ENCODE assay signal across 17 cellular contexts in genomic region chr15:90644946-90645725, GRCh38.
DNase-seq lines count a peak whose midpoint lies in the region; ATAC-seq and TF ChIP-seq lines count a peak whose summit lies in the region.
"Had no signal": no experiment of that assay in that cellular context is flagged by ENCODE, and none has a peak within 500 bp of the region (broad histone marks: within the 10 kb centered on the region; RNA-seq: fewer than 3 reads in every experiment).

No MANE protein-coding gene starts in this region.

- no peak overlapping the region for H3K4me3 Mint-ChIP-seq in activated CD4-positive, alpha-beta memory T cell treated with anti-CD3 and anti-CD28 coated beads, Interleukin-2, amount 10 ng/mL, durations not matched to agents 7 days and 5 days
- no peak overlapping the region for H3K4me3 Mint-ChIP-seq in activated CD4-positive, alpha-beta memory T cell treated with anti-CD3 and anti-CD28 coated beads for 36 hours
- no peak overlapping the region for H3K4me3 Mint-ChIP-seq in dendritic cell treated with granulocyte-macrophage colony-stimulating factor and Interleukin-4, amounts not matched to agents 40 ng/mL and 50 ng/mL, for 4 days
- H3K4me3 Mint-ChIP-seq in osteocyte (ENCODE audit: unreplicated experiment) = no peak overlapping the region
- H3K4me3 Mint-ChIP-seq: H9 had no signal

- H3K4me1 ChIP-seq in Panc1 (ENCODE audit: control insufficient read depth, insufficient read depth, low read length) (peaks cover 8% of the 10 kb centered on the region), body of pancreas (peaks cover 5% of the 10 kb centered on the region)

- 79 to 90% methylated on average over 9 of the region's 9 CpGs for WGBS in body of pancreas, 2 donors

- intact Hi-C loops in activated CD4-positive, alpha-beta memory T cell treated with anti-CD3 and anti-CD28 coated beads for 36 hours (cut with micrococcal nuclease) = no loop called here
- intact Hi-C loops in Panc1 (cut with micrococcal nuclease; ENCODE audit: unreplicated experiment) (no loop called here), body of pancreas (cut with DNase I) (loop anchor here (5.0 kb wide), 1 partner anchor 242 kb away; no protein-coding TSS in a partner anchor)
- intact Hi-C loops in dendritic cell treated with granulocyte-macrophage colony-stimulating factor and Interleukin-4, amounts not matched to agents 40 ng/mL and 50 ng/mL, for 4 days (cut with micrococcal nuclease) = no loop called here

- DNase-seq in activated CD4-positive, alpha-beta memory T cell treated with anti-CD3 and anti-CD28 coated beads, Interleukin-2, amount 10 ng/mL, durations not matched to agents 7 days and 5 days = no peak
- no peak for DNase-seq in activated CD4-positive, alpha-beta memory T cell treated with anti-CD3 and anti-CD28 coated beads for 36 hours
- DNase-seq in Panc1 (ENCODE audit: low read depth, low spot score) (no peak), osteocyte (ENCODE audit: extremely low spot score, unreplicated experiment) (no peak), body of pancreas (no peak)
- DNase-seq in activated CD4-positive, CD25-positive, alpha-beta regulatory T cell (lab: John Stamatoyannopoulos, UW) = no peak
- DNase-seq: activated T-cell treated with anti-CD3 and anti-CD28 coated beads, Interleukin-2, amount 50 U/mL, for 1 hour; H9; mammary epithelial cell; MM.1S; NCI-H2029 treated with DMSO at 0.1 percent for 48 hours; Peyer's patch; stimulated activated CD4-positive, alpha-beta T cell treated with anti-CD3 and anti-CD28 coated beads, Interleukin-4, amount 100 ng/mL, for 24 hours had no signal

- no peak for TF ChIP-seq POLR2A in body of pancreas (IDR thresholded peaks at IDR 0.05)

- H3K27me3 Mint-ChIP-seq in activated CD4-positive, alpha-beta memory T cell treated with anti-CD3 and anti-CD28 coated beads, Interleukin-2, amount 10 ng/mL, durations not matched to agents 7 days and 5 days = no peaks in the 10 kb centered on the region
- H3K27me3 Mint-ChIP-seq in activated CD4-positive, alpha-beta memory T cell treated with anti-CD3 and anti-CD28 coated beads for 36 hours = no peaks in the 10 kb centered on the region
- no peaks in the 10 kb centered on the region for H3K27me3 Mint-ChIP-seq in dendritic cell treated with granulocyte-macrophage colony-stimulating factor and Interleukin-4, amounts not matched to agents 40 ng/mL and 50 ng/mL, for 4 days
- no peaks in the 10 kb centered on the region for H3K27me3 Mint-ChIP-seq in osteocyte (ENCODE audit: unreplicated experiment)

- H3K27me3 ChIP-seq in Panc1 (ENCODE audit: control insufficient read depth, insufficient read depth, low read length) = no peaks in the 10 kb centered on the region
- no peaks in the 10 kb centered on the region for H3K27me3 ChIP-seq in body of pancreas
- H3K27me3 ChIP-seq: dorsolateral prefrontal cortex, Peyer's patch, upper lobe of left lung had no signal

- TF ChIP-seq CTCF in Panc1 (IDR thresholded peaks at IDR 0.05) = no peak
- TF ChIP-seq CTCF in osteocyte (IDR thresholded peaks at IDR 0.05) = no peak
- no peak for TF ChIP-seq CTCF in body of pancreas (IDR thresholded peaks at IDR 0.05)

- CTCF ChIA-PET in activated CD4-positive, alpha-beta memory T cell treated with anti-CD3 and anti-CD28 coated beads, Interleukin-2, amount 10 ng/mL, durations not matched to agents 7 days and 5 days (lab: Charles Lee) = interaction anchor here (0.9 to 1.2 kb wide), 3 partner anchors 26 to 241 kb away, joined by 3 to 4 read pairs (median 3); no protein-coding TSS in a partner anchor
- CTCF ChIA-PET in activated CD4-positive, alpha-beta memory T cell treated with anti-CD3 and anti-CD28 coated beads for 36 hours (lab: Charles Lee) = no interaction called here
- CTCF ChIA-PET in Panc1 (lab: Charles Lee) = interaction anchor here (0.5 kb wide), 1 partner anchor 27 kb away, joined by 7 read pairs; no protein-coding TSS in a partner anchor

- in situ Hi-C loops in Panc1 (cut with HindIII; ENCODE audit: low pct_unique_long_range_greater_than_20kb, low sequenced_read_pairs) = no loop called here

- H3K27ac Mint-ChIP-seq in activated CD4-positive, alpha-beta memory T cell treated with anti-CD3 and anti-CD28 coated beads, Interleukin-2, amount 10 ng/mL, durations not matched to agents 7 days and 5 days = peak overlapping the region; percentile 67
- H3K27ac Mint-ChIP-seq in activated CD4-positive, alpha-beta memory T cell treated with anti-CD3 and anti-CD28 coated beads for 36 hours = no peak overlapping the region
- peak overlapping the region; percentile 65 for H3K27ac Mint-ChIP-seq in dendritic cell treated with granulocyte-macrophage colony-stimulating factor and Interleukin-4, amounts not matched to agents 40 ng/mL and 50 ng/mL, for 4 days
- H3K27ac Mint-ChIP-seq in osteocyte (ENCODE audit: unreplicated experiment) = peak overlapping the region; percentile 9

- H3K36me3 ChIP-seq in Panc1 (ENCODE audit: control insufficient read depth, insufficient read depth, low read length) (no peaks in the 10 kb centered on the region; the same call in 1 of the 2 replicates), body of pancreas (replicated peaks in 1 of 2; ENCODE audit: insufficient read depth in 1 of 2, low read depth in 2 of 2) (peaks cover 4 to 15% of the 10 kb centered on the region in 2 donors)

- H3K36me3 Mint-ChIP-seq in activated CD4-positive, alpha-beta memory T cell treated with anti-CD3 and anti-CD28 coated beads, Interleukin-2, amount 10 ng/mL, durations not matched to agents 7 days and 5 days (ENCODE audit: low read depth) = peaks cover 37% of the 10 kb centered on the region
- peaks cover 23% of the 10 kb centered on the region for H3K36me3 Mint-ChIP-seq in activated CD4-positive, alpha-beta memory T cell treated with anti-CD3 and anti-CD28 coated beads for 36 hours
- peaks cover 61% of the 10 kb centered on the region for H3K36me3 Mint-ChIP-seq in dendritic cell treated with granulocyte-macrophage colony-stimulating factor and Interleukin-4, amounts not matched to agents 40 ng/mL and 50 ng/mL, for 4 days (ENCODE audit: low read depth)
- H3K36me3 Mint-ChIP-seq in osteocyte (ENCODE audit: unreplicated experiment) = peaks cover 19% of the 10 kb centered on the region

- ATAC-seq in Panc1 = peak; percentile 12; the same call in 1 of the 2 replicates
- no peak for ATAC-seq in body of pancreas
- ATAC-seq in GM21526 (IDR thresholded peaks at IDR 0.05; ENCODE audit: low FRiP score, unreplicated experiment) = no peak

- no peak overlapping the region for H3K4me3 ChIP-seq in Panc1 (ENCODE audit: low read depth in 2 of 2, low read length in 2 of 2)
- H3K4me3 ChIP-seq in body of pancreas = no peak overlapping the region
- H3K4me3 ChIP-seq: dorsolateral prefrontal cortex, Peyer's patch, upper lobe of left lung had no signal

- no TSS peak for BruUV-seq in Panc1 (replicated peaks; lab: Mats Ljungman, UMichigan)

- H3K9me3 Mint-ChIP-seq in activated CD4-positive, alpha-beta memory T cell treated with anti-CD3 and anti-CD28 coated beads, Interleukin-2, amount 10 ng/mL, durations not matched to agents 7 days and 5 days = no peaks in the 10 kb centered on the region
- no peaks in the 10 kb centered on the region for H3K9me3 Mint-ChIP-seq in activated CD4-positive, alpha-beta memory T cell treated with anti-CD3 and anti-CD28 coated beads for 36 hours
- no peaks in the 10 kb centered on the region for H3K9me3 Mint-ChIP-seq in dendritic cell treated with granulocyte-macrophage colony-stimulating factor and Interleukin-4, amounts not matched to agents 40 ng/mL and 50 ng/mL, for 4 days
- no peaks in the 10 kb centered on the region for H3K9me3 Mint-ChIP-seq in osteocyte (ENCODE audit: unreplicated experiment)
- H3K9me3 Mint-ChIP-seq: H9 had no signal

- peaks cover 28% of the 10 kb centered on the region for H3K4me1 Mint-ChIP-seq in activated CD4-positive, alpha-beta memory T cell treated with anti-CD3 and anti-CD28 coated beads, Interleukin-2, amount 10 ng/mL, durations not matched to agents 7 days and 5 days
- H3K4me1 Mint-ChIP-seq in activated CD4-positive, alpha-beta memory T cell treated with anti-CD3 and anti-CD28 coated beads for 36 hours (ENCODE audit: low read depth) = peaks cover 21% of the 10 kb centered on the region
- peaks cover 88% of the 10 kb centered on the region for H3K4me1 Mint-ChIP-seq in dendritic cell treated with granulocyte-macrophage colony-stimulating factor and Interleukin-4, amounts not matched to agents 40 ng/mL and 50 ng/mL, for 4 days (ENCODE audit: low read depth)
- peaks cover 18% of the 10 kb centered on the region for H3K4me1 Mint-ChIP-seq in osteocyte (ENCODE audit: unreplicated experiment)

- H3K9me3 ChIP-seq in Panc1 (ENCODE audit: control insufficient read depth, insufficient read depth, low read depth, low read length) (no peaks in the 10 kb centered on the region), body of pancreas (no peaks in the 10 kb centered on the region)
- H3K9me3 ChIP-seq: Peyer's patch, upper lobe of left lung had no signal

- H3K27ac ChIP-seq in Panc1 (ENCODE audit: low read length) = no peak overlapping the region
- no peak overlapping the region for H3K27ac ChIP-seq in body of pancreas
- H3K27ac ChIP-seq: upper lobe of left lung had no signal

- POLR2A ChIA-PET in activated CD4-positive, alpha-beta memory T cell treated with anti-CD3 and anti-CD28 coated beads, Interleukin-2, amount 10 ng/mL, durations not matched to agents 7 days and 5 days (lab: Charles Lee) = interaction anchor here (0.9 kb wide), 1 partner anchor 237 kb away, joined by 4 read pairs; no protein-coding TSS in a partner anchor
- POLR2A ChIA-PET in activated CD4-positive, alpha-beta memory T cell treated with anti-CD3 and anti-CD28 coated beads for 36 hours (lab: Charles Lee) = interaction anchor here (0.5 kb wide), 1 partner anchor 102 kb away, joined by 3 read pairs; no protein-coding TSS in a partner anchor
- POLR2A ChIA-PET in Panc1 (lab: Charles Lee) = interaction anchor here (0.6 kb wide), 1 partner anchor 99 kb away, joined by 4 read pairs; no protein-coding TSS in a partner anchor
